ENCODE assay signal across 32 cellular contexts in the genomic region with DNA sequence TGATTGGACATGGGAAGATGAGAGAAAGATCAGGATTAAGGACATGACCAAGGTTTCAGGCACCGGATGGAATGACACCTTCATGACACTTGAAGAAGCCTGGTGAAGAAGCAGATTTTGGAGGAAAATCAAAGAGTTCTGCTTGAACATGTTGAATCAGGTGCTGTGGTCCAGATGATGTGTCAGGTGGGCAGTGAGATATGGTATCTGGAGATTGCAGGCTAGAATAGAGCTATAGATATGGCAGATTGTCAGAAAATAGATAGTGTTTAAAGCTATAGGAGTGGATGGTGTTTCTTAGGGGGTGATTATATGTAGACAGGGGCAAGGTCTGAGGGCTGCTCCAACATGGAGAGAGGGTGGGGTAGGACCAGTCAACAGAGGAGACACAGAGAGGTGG.
"Had no signal": no experiment of that assay in that cellular context is flagged by ENCODE, and none has a peak within 500 bp of the region (broad histone marks: within the 10 kb centered on the region; RNA-seq: fewer than 3 reads in every experiment).

No MANE protein-coding gene starts in this region.

- H3K27me3 ChIP-seq: adrenal gland, body of pancreas, dorsolateral prefrontal cortex, gastrocnemius medialis, heart left ventricle had no signal

- H3K9me3 Mint-ChIP-seq: activated naive CD4-positive, alpha-beta T cell treated with anti-CD3 and anti-CD28 coated beads, Interleukin-2, amount 10 ng/mL, durations not matched to agents 7 days and 5 days; dendritic cell treated with granulocyte-macrophage colony-stimulating factor and Interleukin-4, amounts not matched to agents 40 ng/mL and 50 ng/mL, for 4 days; T-helper 2 cell treated with Interferon-gamma antibody and Interleukin-4, amounts not matched to agents 5 μg/mL and 100 μg/mL, for 36 hours had no signal

- ATAC-seq: activated CD4-positive, CD25-positive, alpha-beta regulatory T cell treated with anti-CD3 and anti-CD28 coated beads, Interleukin-2, amount 50 U/mL, for 24 hours; activated CD8-positive, alpha-beta T cell treated with anti-CD3 and anti-CD28 coated beads for 36 hours; activated naive CD4-positive, alpha-beta T cell treated with anti-CD3 and anti-CD28 coated beads, Interleukin-2, amount 50 U/mL, for 72 hours; activated T-cell treated with anti-CD3 and anti-CD28 coated beads, Interleukin-2, amount 50 U/mL, for 4 hours; body of pancreas; esophagus mucosa; gastrocnemius medialis; heart left ventricle; T-helper 17 cell had no signal

- H3K27me3 Mint-ChIP-seq: activated B cell treated with CpG ODN at 0.5 μM for 24 hours; activated CD8-positive, alpha-beta T cell treated with anti-CD3 and anti-CD28 coated beads for 36 hours; activated naive CD4-positive, alpha-beta T cell treated with anti-CD3 and anti-CD28 coated beads, Interleukin-2, amount 10 ng/mL, durations not matched to agents 7 days and 5 days; dendritic cell treated with granulocyte-macrophage colony-stimulating factor and Interleukin-4, amounts not matched to agents 40 ng/mL and 50 ng/mL, for 4 days; T-helper 17 cell had no signal

- H3K9me3 ChIP-seq: adrenal gland, body of pancreas, gastrocnemius medialis had no signal

- H3K4me3 ChIP-seq: adrenal gland, body of pancreas, coronary artery, dorsolateral prefrontal cortex, gastrocnemius medialis, heart left ventricle had no signal

- DNase-seq: activated B cell treated with CpG ODN at 0.5 μM for 24 hours; activated CD4-positive, alpha-beta T cell treated with anti-CD3 and anti-CD28 coated beads for 48 hours; activated CD4-positive, alpha-beta T cell treated with anti-CD3 and anti-CD28 coated beads, Interleukin-2, amount 50 U/mL, for 1 hour; activated CD4-positive, alpha-beta T cell treated with anti-CD3 and anti-CD28 coated beads, Interleukin-2, amount 50 U/mL, for 48 hours; activated CD8-positive, alpha-beta memory T cell treated with anti-CD3 and anti-CD28 coated beads for 24 hours; activated CD8-positive, alpha-beta T cell treated with anti-CD3 and anti-CD28 coated beads for 36 hours; activated gamma-delta T cell; activated naive CD4-positive, alpha-beta T cell; activated naive CD4-positive, alpha-beta T cell treated with anti-CD3 and anti-CD28 coated beads, Interleukin-2, amount 10 ng/mL, durations not matched to agents 7 days and 5 days; activated T-cell treated with anti-CD3 and anti-CD28 coated beads, Interleukin-2, amount 50 U/mL, for 4 hours; adrenal gland; amygdala; aorta; body of pancreas; caudate nucleus; dorsolateral prefrontal cortex; effector memory CD4-positive, alpha-beta T cell; foreskin fibroblast; gastrocnemius medialis; glutamatergic neuron; heart left ventricle; T-helper 1 cell; T-helper 17 cell; T1000; WERI-Rb-1 had no signal

- H3K4me1 ChIP-seq: adrenal gland, body of pancreas, gastrocnemius medialis had no signal

- H3K4me3 Mint-ChIP-seq: activated B cell treated with CpG ODN at 0.5 μM for 24 hours; activated CD8-positive, alpha-beta T cell treated with anti-CD3 and anti-CD28 coated beads for 36 hours; activated naive CD4-positive, alpha-beta T cell treated with anti-CD3 and anti-CD28 coated beads, Interleukin-2, amount 10 ng/mL, durations not matched to agents 7 days and 5 days; activated T-cell treated with anti-CD3 and anti-CD28 coated beads, Interleukin-2, amount 50 U/mL, for 4 hours; dendritic cell treated with granulocyte-macrophage colony-stimulating factor and Interleukin-4, amounts not matched to agents 40 ng/mL and 50 ng/mL, for 4 days; endodermal cell; T-helper 17 cell; T-helper 2 cell treated with Interferon-gamma antibody and Interleukin-4, amounts not matched to agents 5 μg/mL and 100 μg/mL, for 36 hours had no signal

- H3K27ac Mint-ChIP-seq: activated B cell treated with CpG ODN at 0.5 μM for 24 hours; activated CD8-positive, alpha-beta T cell treated with anti-CD3 and anti-CD28 coated beads for 36 hours; activated naive CD4-positive, alpha-beta T cell treated with anti-CD3 and anti-CD28 coated beads, Interleukin-2, amount 10 ng/mL, durations not matched to agents 7 days and 5 days; endodermal cell; T-helper 17 cell; T-helper 2 cell treated with Interferon-gamma antibody and Interleukin-4, amounts not matched to agents 5 μg/mL and 100 μg/mL, for 36 hours had no signal

- H3K36me3 ChIP-seq: adrenal gland, gastrocnemius medialis had no signal

- H3K4me1 Mint-ChIP-seq: activated naive CD4-positive, alpha-beta T cell treated with anti-CD3 and anti-CD28 coated beads, Interleukin-2, amount 10 ng/mL, durations not matched to agents 7 days and 5 days had no signal

- H3K27ac ChIP-seq: adrenal gland, body of pancreas, coronary artery, dorsolateral prefrontal cortex, gastrocnemius medialis, heart left ventricle, WERI-Rb-1 had no signal
